1 cellular context compared by ENCODE assay signal in genomic region chr3:191292243-191292642, GRCh38.
A peak's percentile ranks its signal among the peaks of the same experiment; 100 is the strongest.
TF ChIP-seq lines count a peak whose summit lies in the region.

No MANE protein-coding gene starts in this region.

TF ChIP-seq in K562, 482 proteins besides CTCF, POLR2A, EP300 and RAD21:
- TF ChIP-seq CUX1 (CRISPR knock-in tag; IDR thresholded peaks at IDR 0.05) (peak; percentile 82), ZNF3 (CRISPR knock-in tag; IDR thresholded peaks at IDR 0.05) (no peak)
